8 cellular contexts compared by ENCODE assay signal in the genomic region with DNA sequence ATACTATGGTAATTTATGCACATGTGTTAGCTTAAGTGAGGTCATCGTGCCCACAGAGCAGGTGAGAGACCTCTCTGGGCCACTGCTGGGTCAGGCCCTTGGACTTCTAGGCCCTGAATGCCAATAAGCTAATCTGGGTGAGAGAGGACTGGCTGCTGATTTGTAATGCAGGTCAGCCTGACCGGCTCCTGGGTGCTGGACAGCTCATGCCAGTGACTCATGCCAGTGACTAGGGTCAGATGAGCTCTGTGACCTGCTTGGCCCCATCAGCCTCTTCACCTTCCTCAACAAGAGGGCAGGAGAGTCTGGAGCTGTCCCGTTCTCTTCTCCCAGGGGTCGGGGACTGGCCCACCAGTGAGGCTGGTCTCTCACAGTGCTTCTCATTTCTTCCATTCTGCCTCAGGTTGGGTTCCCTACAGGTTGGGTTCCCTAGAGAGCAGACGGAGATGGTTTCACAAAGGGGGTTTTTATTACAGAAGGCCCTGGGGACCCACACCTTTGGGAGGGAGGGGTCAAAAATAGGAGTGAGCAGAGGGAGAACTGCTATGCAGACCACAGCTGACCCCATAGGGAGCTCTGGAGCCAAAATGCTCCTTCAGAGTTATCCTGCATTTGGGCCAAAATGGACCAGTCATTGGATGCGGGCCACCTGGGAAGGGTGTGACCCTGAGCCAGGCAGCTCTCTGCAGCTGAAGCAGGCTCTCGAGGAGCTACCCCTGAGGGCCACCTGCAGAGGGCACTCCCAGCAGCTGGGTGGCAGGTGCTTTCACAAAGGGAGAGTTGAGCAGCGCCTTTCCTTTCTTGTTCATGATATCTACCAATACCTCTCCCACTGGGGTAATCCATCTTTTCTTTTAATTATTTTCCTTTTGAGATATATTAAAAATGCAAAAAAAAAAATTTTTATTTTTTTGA. TPM values are rescaled to one million over a fixed set of nuclear protein-coding genes. Genes with fewer than 3 reads are reported as not detected.
DNase-seq lines count a peak whose midpoint lies in the region; ATAC-seq and TF ChIP-seq lines count a peak whose summit lies in the region.

No MANE protein-coding gene starts in this region.

- H3K4me1 Mint-ChIP-seq in endodermal cell (no peaks in the 10 kb centered on the region), immature natural killer cell (peaks cover 9 to 13% of the 10 kb centered on the region in 2 donors)

- no peak overlapping the region for H3K27ac Mint-ChIP-seq in endodermal cell
- no peak overlapping the region for H3K27ac Mint-ChIP-seq in immature natural killer cell

- POLR2A ChIA-PET in A673 (lab: Charles Lee; ENCODE audit: low non-redundant PET), result no interaction called here

- no peaks in the 10 kb centered on the region for H3K9me2 ChIP-seq in OCI-LY1 (ENCODE audit: low read depth, low read length)

- no TSS peak for BruUV-seq in A673 (replicated peaks; lab: Mats Ljungman, UMichigan)

- H3K27me3 Mint-ChIP-seq in endodermal cell (ENCODE audit: insufficient read depth), result peaks cover 60% of the 10 kb centered on the region
- H3K27me3 Mint-ChIP-seq in immature natural killer cell (ENCODE audit: low read depth in 3 of 3), result peaks cover 1 to 8% (median 5%) of the 10 kb centered on the region in 3 donors

- DNase-seq in A673 (ENCODE audit: low spot score) (no peak), GM10266 (ENCODE audit: extremely low spot score) (no peak), endodermal cell (peak; percentile 65), immature natural killer cell (no peak), NCI-H1048 (lab: John Stamatoyannopoulos, UW) (no peak)

- H3K4me3 ChIP-seq in A673 (ENCODE audit: low read depth, low read length, poor library complexity, severe bottlenecking) (no peak overlapping the region), OCI-LY1 (ENCODE audit: low read depth, low read length, poor library complexity, severe bottlenecking) (no peak overlapping the region), endodermal cell (ENCODE audit: low read length) (no peak overlapping the region)

- no peaks in the 10 kb centered on the region for H4K20me1 ChIP-seq in OCI-LY1 (ENCODE audit: insufficient read depth, low read length)

- no peak for ATAC-seq in HG03469 (IDR thresholded peaks at IDR 0.05; ENCODE audit: unreplicated experiment)
- no peak for ATAC-seq in GM19395 (IDR thresholded peaks at IDR 0.05; ENCODE audit: unreplicated experiment)

- no peaks in the 10 kb centered on the region for H3F3A ChIP-seq in OCI-LY1 (ENCODE audit: insufficient read depth, low read length)

- no peaks in the 10 kb centered on the region for H3K36me3 Mint-ChIP-seq in endodermal cell (ENCODE audit: low read depth)
- peaks cover 0 to 3% (median 0%) of the 10 kb centered on the region in 3 donors for H3K36me3 Mint-ChIP-seq in immature natural killer cell

- WGBS in endodermal cell (ENCODE audit: insufficient coverage in 1 of 2, insufficient read length in 1 of 2), 2 experiments, result 77 to 89% methylated on average over 3 to 8 of the region's 8 CpGs

- no peak overlapping the region for H2AFZ ChIP-seq in OCI-LY1 (ENCODE audit: low read length)

- no peaks in the 10 kb centered on the region for H3K9me3 ChIP-seq in A673 (ENCODE audit: low read depth, low read length, poor library complexity, severe bottlenecking)
- no peaks in the 10 kb centered on the region for H3K9me3 ChIP-seq in OCI-LY1 (ENCODE audit: low read length)
- no peaks in the 10 kb centered on the region for H3K9me3 ChIP-seq in endodermal cell (ENCODE audit: control insufficient read depth, low read length)

- CTCF ChIA-PET in A673 (lab: Charles Lee), result no interaction called here

- H3K9ac ChIP-seq in OCI-LY1 (ENCODE audit: low read length) (no peak overlapping the region), endodermal cell (ENCODE audit: extremely low read depth, low read length, poor library complexity, severe bottlenecking) (no peak overlapping the region)

- H3K4me3 Mint-ChIP-seq in endodermal cell (no peak overlapping the region), immature natural killer cell (no peak overlapping the region)

- intact Hi-C loops in A673 (cut with micrococcal nuclease; ENCODE audit: unreplicated experiment), result no loop called here

- H3K9me3 Mint-ChIP-seq in endodermal cell (peaks cover 1% of the 10 kb centered on the region), immature natural killer cell (no peaks in the 10 kb centered on the region)

- H3K4me1 ChIP-seq in A673 (ENCODE audit: insufficient read depth, low read length, poor library complexity, severe bottlenecking) (no peaks in the 10 kb centered on the region), OCI-LY1 (ENCODE audit: insufficient read depth, low read length, severe bottlenecking) (no peaks in the 10 kb centered on the region), endodermal cell (ENCODE audit: control insufficient read depth, insufficient read depth, low read length) (no peaks in the 10 kb centered on the region)

- H3K27ac ChIP-seq in A673 (ENCODE audit: low read depth, low read length, poor library complexity, severe bottlenecking), result no peak overlapping the region
- no peak overlapping the region for H3K27ac ChIP-seq in OCI-LY1 (ENCODE audit: low read depth, low read length, poor library complexity, severe bottlenecking)
- no peak overlapping the region for H3K27ac ChIP-seq in endodermal cell (ENCODE audit: low read depth, low read length)

- 0 out of 2 replicates have a peak, but pooled peaks have one; percentile 13 for TF ChIP-seq CTCF in A673 (conservative IDR thresholded peaks at IDR 0.05; ENCODE audit: low read depth, low read length)
- peak; percentile 41 for TF ChIP-seq CTCF in GM10266 (IDR thresholded peaks at IDR 0.05; ENCODE audit: control insufficient read depth, insufficient read depth, low read depth, missing control alignments)
- peak; percentile 48 for TF ChIP-seq CTCF in OCI-LY1 (IDR thresholded peaks at IDR 0.05; ENCODE audit: low read length)
- peak; percentile 65 for TF ChIP-seq CTCF in endodermal cell (conservative IDR thresholded peaks at IDR 0.05)

- H3K27me3 ChIP-seq in A673 (replicated peaks; ENCODE audit: insufficient read depth, low read depth, low read length, poor library complexity) (peaks cover 10% of the 10 kb centered on the region), OCI-LY1 (ENCODE audit: insufficient read depth, low read length) (no peaks in the 10 kb centered on the region), endodermal cell (ENCODE audit: control insufficient read depth, insufficient read depth, low read length, poor library complexity, severe bottlenecking) (peaks cover 36% of the 10 kb centered on the region)

- H3K79me2 ChIP-seq in OCI-LY1 (ENCODE audit: insufficient read depth, low read length), result no peaks in the 10 kb centered on the region

- H3K4me2 ChIP-seq in OCI-LY1 (ENCODE audit: low read length), result no peak overlapping the region

- H3K36me3 ChIP-seq in A673 (ENCODE audit: insufficient read depth, low read length, poor library complexity, severe bottlenecking) (no peaks in the 10 kb centered on the region), OCI-LY1 (ENCODE audit: insufficient read depth, low read length) (no peaks in the 10 kb centered on the region), endodermal cell (ENCODE audit: control insufficient read depth, insufficient read depth, low read length) (no peaks in the 10 kb centered on the region)

RNA-seq across cellular contexts. Expression of a gene that starts 2.2 kb away (rescaled TPM):
- total RNA-seq in A673 (2021), result not detected in 2 replicates
- total RNA-seq in endodermal cell, result not detected
- polyA plus RNA-seq in endodermal cell (2013, experiment 1 of 2), result not detected
- not detected for polyA plus RNA-seq in endodermal cell (2013, experiment 2 of 2)
- 1 to 10 TPM in 1 of 3 donors, not detected in 2; 1.1 TPM for polyA plus RNA-seq in immature natural killer cell

RNA-seq across cellular contexts. Expression of a gene that starts 15.3 kb away (rescaled TPM):
- total RNA-seq in A673 (2021) (not detected in 2 replicates), endodermal cell (not detected)
- not detected for polyA plus RNA-seq in endodermal cell (2013, experiment 1 of 2)
- polyA plus RNA-seq in endodermal cell (2013, experiment 2 of 2), result not detected
- polyA plus RNA-seq in immature natural killer cell, result not detected

RNA-seq across cellular contexts. Expression of a gene that starts 23.4 kb away (rescaled TPM):
- total RNA-seq in A673 (2021) (73.4 and 77.7 TPM in 2 replicates), endodermal cell (10 to 100 TPM; 75.1 to 87.7 TPM)
- polyA plus RNA-seq in endodermal cell (2013, experiment 1 of 2), result 62.9 TPM
- polyA plus RNA-seq in endodermal cell (2013, experiment 2 of 2), result 61.7 TPM
- 10 to 100 TPM; 65.2 to 76.5 (median 70.7) TPM for polyA plus RNA-seq in immature natural killer cell

RNA-seq across cellular contexts. Expression of a gene that starts 25.8 kb away (rescaled TPM):
- total RNA-seq in A673 (2021), result 0.85 and 1.5 TPM in 2 replicates
- total RNA-seq in endodermal cell, result 1 to 10 TPM in 1 of 2 donors, not detected in 1; 2.5 TPM
- polyA plus RNA-seq in endodermal cell (2013, experiment 1 of 2), result not detected
- polyA plus RNA-seq in endodermal cell (2013, experiment 2 of 2), result not detected
- not detected for polyA plus RNA-seq in immature natural killer cell

Comparison
In these comparisons a context has a peak if more than half of its experiments do, and no peak if none do; other contexts are left out.
1. CTCF ChIP-seq: peak in every context shown above with its lines; median percentile 65 in endodermal cell; 48 in OCI-LY1; 41 in GM10266; 13 in A673.